In the genomic region with DNA sequence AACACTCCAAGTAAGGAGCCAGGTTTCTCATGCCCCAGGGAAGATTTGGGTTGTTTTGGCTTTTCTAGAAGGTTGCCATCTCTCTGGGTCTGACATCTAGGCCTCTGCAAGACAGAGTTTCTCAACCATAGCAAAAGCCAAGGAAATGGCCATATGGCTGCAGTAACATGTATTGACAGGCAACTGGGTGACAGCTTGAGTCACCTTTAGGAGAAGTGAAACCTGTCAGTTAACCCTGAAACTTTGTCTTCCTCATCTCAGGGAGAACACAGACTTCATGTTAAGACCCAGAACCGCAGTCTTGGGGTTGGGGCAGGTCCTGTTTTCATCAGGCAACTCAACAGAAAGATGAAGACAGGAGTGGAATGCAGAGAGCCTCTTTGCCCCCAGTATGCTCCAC, we compare ENCODE assay signal across 11 cellular contexts. TPM values are rescaled to one million over a fixed set of nuclear protein-coding genes. Genes with fewer than 3 reads are reported as not detected.
A peak's percentile ranks its signal among the peaks of the same experiment; 100 is the strongest.
DNase-seq lines count a peak whose midpoint lies in the region; ATAC-seq, FAIRE-seq and TF ChIP-seq lines count a peak whose summit lies in the region.
"Had no signal": no experiment of that assay in that cellular context is flagged by ENCODE, and none has a peak within 500 bp of the region (broad histone marks: within the 10 kb centered on the region; RNA-seq: fewer than 3 reads in every experiment).

No MANE protein-coding gene starts in this region.

- no peak for TF ChIP-seq CTCF in dorsolateral prefrontal cortex (IDR thresholded peaks at IDR 0.05 in 54 of 56, conservative IDR thresholded peaks at IDR 0.05 in 2 of 56; ENCODE audit: low read depth in 1 of 56, partially characterized antibody in 56 of 56)

- CTCF ChIA-PET in activated CD4-positive, alpha-beta memory T cell treated with anti-CD3 and anti-CD28 coated beads, Interleukin-2, amount 10 ng/mL, durations not matched to agents 7 days and 5 days (lab: Charles Lee) = interaction anchor here (1.0 kb wide), 1 partner anchor 16 kb away, joined by 3 read pairs; no protein-coding TSS in a partner anchor

- ATAC-seq in GM19463 (IDR thresholded peaks at IDR 0.05; ENCODE audit: unreplicated experiment) (peak; percentile 97), HG03175 (IDR thresholded peaks at IDR 0.05; ENCODE audit: unreplicated experiment) (peak; percentile 94)

- DNase-seq in dorsolateral prefrontal cortex (no peak), iPS-NIHi7 (ENCODE audit: extremely low spot score) (no peak), frontal cortex (ENCODE audit: low spot score in 2 of 2) (no peak)
- DNase-seq in activated CD4-positive, alpha-beta memory T cell treated with anti-CD3 and anti-CD28 coated beads, Interleukin-2, amount 10 ng/mL, durations not matched to agents 7 days and 5 days = no peak
- DNase-seq in central memory CD4-positive, alpha-beta T cell = no peak
- DNase-seq: activated CD8-positive, alpha-beta memory T cell treated with anti-CD3 and anti-CD28 coated beads for 24 hours; pancreas had no signal

- no peaks in the 10 kb centered on the region for H3K4me1 Mint-ChIP-seq in activated CD4-positive, alpha-beta memory T cell treated with anti-CD3 and anti-CD28 coated beads, Interleukin-2, amount 10 ng/mL, durations not matched to agents 7 days and 5 days

- H3K36me3 Mint-ChIP-seq in activated CD4-positive, alpha-beta memory T cell treated with anti-CD3 and anti-CD28 coated beads, Interleukin-2, amount 10 ng/mL, durations not matched to agents 7 days and 5 days (ENCODE audit: low read depth) = no peaks in the 10 kb centered on the region

- no peaks in the 10 kb centered on the region for H3K27me3 ChIP-seq in dorsolateral prefrontal cortex
- H3K27me3 ChIP-seq: pancreas, tibial nerve had no signal

- peaks cover 17% of the 10 kb centered on the region for H3K27me3 Mint-ChIP-seq in activated CD4-positive, alpha-beta memory T cell treated with anti-CD3 and anti-CD28 coated beads, Interleukin-2, amount 10 ng/mL, durations not matched to agents 7 days and 5 days

- intact Hi-C loops in dorsolateral prefrontal cortex (cut with DNase I) = loop anchor here in 1 of 2 donors (10.0 kb wide), 1 partner anchor 249 kb away; a partner anchor contains a TSS

- peak overlapping the region in 51 of 59 donors; percentile 4 to 83 (median 49) for H3K27ac ChIP-seq in dorsolateral prefrontal cortex
- H3K27ac ChIP-seq: pancreas, tibial nerve had no signal

- POLR2A ChIA-PET in activated CD4-positive, alpha-beta memory T cell treated with anti-CD3 and anti-CD28 coated beads, Interleukin-2, amount 10 ng/mL, durations not matched to agents 7 days and 5 days (lab: Charles Lee) = no interaction called here

- no peaks in the 10 kb centered on the region for H3K9me3 Mint-ChIP-seq in activated CD4-positive, alpha-beta memory T cell treated with anti-CD3 and anti-CD28 coated beads, Interleukin-2, amount 10 ng/mL, durations not matched to agents 7 days and 5 days

- H3K27ac Mint-ChIP-seq in activated CD4-positive, alpha-beta memory T cell treated with anti-CD3 and anti-CD28 coated beads, Interleukin-2, amount 10 ng/mL, durations not matched to agents 7 days and 5 days = no peak overlapping the region

- H3K4me3 ChIP-seq in GM08714 (ENCODE audit: low read length) (peak overlapping the region; percentile 29; the same call in 1 of the 2 replicates), dorsolateral prefrontal cortex (no peak overlapping the region)
- H3K4me3 ChIP-seq: pancreas, tibial nerve had no signal

- H3K4me3 Mint-ChIP-seq in activated CD4-positive, alpha-beta memory T cell treated with anti-CD3 and anti-CD28 coated beads, Interleukin-2, amount 10 ng/mL, durations not matched to agents 7 days and 5 days = no peak overlapping the region

- FAIRE-seq in frontal cortex (lab: Jason Lieb, UNC) = no peak
- FAIRE-seq: pancreas had no signal

RNA-seq across cellular contexts. Expression of a gene that starts 46.0 kb away (rescaled TPM):
- total RNA-seq in dorsolateral prefrontal cortex (1 to 10 TPM in 103 of 120 experiments, under 1 TPM in 17; 0.26 to 8.7 (median 1.9) TPM), frontal cortex (1.6 TPM)
- total RNA-seq in activated CD4-positive, alpha-beta memory T cell treated with anti-CD3 and anti-CD28 coated beads, Interleukin-2, amount 10 ng/mL, durations not matched to agents 7 days and 5 days = not detected
